In genomic region chr19:14004619-14005380, GRCh38 we compare ENCODE assay signal across 8 cellular contexts. TPM values are rescaled to one million over a fixed set of nuclear protein-coding genes. Genes with fewer than 3 reads are reported as not detected.
DNase-seq lines count a peak whose midpoint lies in the region; ATAC-seq and TF ChIP-seq lines count a peak whose summit lies in the region.

No MANE protein-coding gene starts in this region.

- H4K20me1 ChIP-seq in KMS-11 (ENCODE audit: insufficient read depth) = no peaks in the 10 kb centered on the region

- H3K4me3 ChIP-seq in KMS-11 (IDR thresholded peaks at IDR 0.05; ENCODE audit: insufficient read depth, low read depth, low read length) = no peak overlapping the region
- peak overlapping the region in 1 of 2 donors; percentile 94 for H3K4me3 ChIP-seq in stomach smooth muscle (ENCODE audit: low read length in 2 of 2)

- H3K79me2 ChIP-seq in KMS-11 (ENCODE audit: insufficient read depth, low read depth) = no peaks in the 10 kb centered on the region

- peaks cover 27% of the 10 kb centered on the region for H3K4me1 Mint-ChIP-seq in brain

- no peaks in the 10 kb centered on the region for H3K36me3 ChIP-seq in KMS-11 (ENCODE audit: insufficient read depth)
- no peaks in the 10 kb centered on the region for H3K36me3 ChIP-seq in stomach smooth muscle (ENCODE audit: control insufficient read depth in 2 of 2, insufficient read depth in 2 of 2, low read length in 2 of 2)

- H3K27ac ChIP-seq in KMS-11 = peak overlapping the region; percentile 97; the same call in 1 of the 2 replicates
- peak overlapping the region; percentile 98 for H3K27ac ChIP-seq in stomach smooth muscle (ENCODE audit: low read length)

- 0 out of 2 replicates have a peak overlapping the region, but pooled peaks have one; percentile 7 for H3K4me2 ChIP-seq in KMS-11

- H3K4me1 ChIP-seq in KMS-11 (ENCODE audit: low read depth, poor library complexity, severe bottlenecking) = peaks cover 19% of the 10 kb centered on the region
- peaks cover 25% of the 10 kb centered on the region for H3K4me1 ChIP-seq in stomach smooth muscle (ENCODE audit: control insufficient read depth, insufficient read depth, low read length)

- no peaks in the 10 kb centered on the region for H3K9me3 ChIP-seq in stomach smooth muscle (ENCODE audit: control insufficient read depth in 2 of 2, low read length in 2 of 2)

- ATAC-seq in left lobe of liver = peak; percentile 42

- TF ChIP-seq CTCF in KMS-11 (conservative IDR thresholded peaks at IDR 0.05; ENCODE audit: low read depth, low read length) (no peak), brain (conservative IDR thresholded peaks at IDR 0.05) (no peak)

- peak overlapping the region; percentile 70 to 93 (median 82) for H3K27ac Mint-ChIP-seq in brain

- H3K36me3 Mint-ChIP-seq in brain = peaks cover 15% of the 10 kb centered on the region

- H3K9me3 Mint-ChIP-seq in brain = peaks cover 0 to 12% (median 6%) of the 10 kb centered on the region in 5 experiments

- H3K4me3 Mint-ChIP-seq in brain = peak overlapping the region; percentile 82 to 96 (median 84)

- H3K27me3 ChIP-seq in KMS-11 (ENCODE audit: insufficient read depth, low read depth) (no peaks in the 10 kb centered on the region), stomach smooth muscle (ENCODE audit: control insufficient read depth in 1 of 2, insufficient read depth in 2 of 2, low read length in 2 of 2) (no peaks in the 10 kb centered on the region)

- H3K27me3 Mint-ChIP-seq in brain = no peaks in the 10 kb centered on the region

- peak; percentile 34 for DNase-seq in AG20443 (ENCODE audit: low spot score)
- peak; percentile 82 for DNase-seq in left lobe of liver (ENCODE audit: low spot score)
- no peak for DNase-seq in activated gamma-delta T cell treated with Interleukin-2 at 50 U/mL for 16 hours
- DNase-seq in NCI-H1417 treated with DMSO at 0.1 percent for 48 hours (lab: John Stamatoyannopoulos, UW) = no peak
- no peak for DNase-seq in NCI-H128 (lab: John Stamatoyannopoulos, UW; ENCODE audit: unreplicated experiment)

- H3K9ac ChIP-seq in KMS-11 = no peak overlapping the region
- peak overlapping the region; percentile 42 to 56 for H3K9ac ChIP-seq in stomach smooth muscle (ENCODE audit: low read length in 2 of 2)

- H2AFZ ChIP-seq in KMS-11 (ENCODE audit: low read depth) = no peak overlapping the region

RNA-seq across cellular contexts. Expression of gene RFX1, which starts 1.3 kb away (rescaled TPM):
- polyA plus RNA-seq in brain (ENCODE audit: insufficient read depth, low read depth, low replicate concordance) = 17.4 TPM
- 7.0 TPM for total RNA-seq in left lobe of liver

RNA-seq across cellular contexts. Expression of gene RLN3, which starts 23.1 kb away (rescaled TPM):
- polyA plus RNA-seq in brain (ENCODE audit: insufficient read depth, low read depth, low replicate concordance) = 0.71 TPM
- not detected for total RNA-seq in left lobe of liver

RNA-seq across cellular contexts. Expression of gene IL27RA, which starts 26.8 kb away (rescaled TPM):
- 2.5 TPM for polyA plus RNA-seq in brain (ENCODE audit: insufficient read depth, low read depth, low replicate concordance)
- 1.4 TPM for total RNA-seq in left lobe of liver

RNA-seq across cellular contexts. Expression of gene DCAF15, which starts 52.5 kb away (rescaled TPM):
- 52.5 TPM for polyA plus RNA-seq in brain (ENCODE audit: insufficient read depth, low read depth, low replicate concordance)
- 11.4 TPM for total RNA-seq in left lobe of liver

RNA-seq across cellular contexts. Expression of gene PALM3, which starts 57.1 kb away (rescaled TPM):
- 1.9 TPM for polyA plus RNA-seq in brain (ENCODE audit: insufficient read depth, low read depth, low replicate concordance)
- 42.7 TPM for total RNA-seq in left lobe of liver

Comparison
In these comparisons a context has a peak if more than half of its experiments do, and no peak if none do; other contexts are left out.
1. DNase-seq: peak in AG20443 (single experiment) and left lobe of liver (single experiment); none in activated gamma-delta T cell treated with Interleukin-2 at 50 U/mL for 16 hours (single experiment), NCI-H1417 treated with DMSO at 0.1 percent for 48 hours (single experiment) and NCI-H128 (single experiment).